8 cellular contexts compared by ENCODE assay signal in genomic region chr7:98521089-98521692, GRCh38.
"Had no signal": no experiment of that assay in that cellular context is flagged by ENCODE, and none has a peak within 500 bp of the region (broad histone marks: within the 10 kb centered on the region; RNA-seq: fewer than 3 reads in every experiment).

No MANE protein-coding gene starts in this region.

- H2AFZ ChIP-seq: GM23248 had no signal

- DNase-seq: GM23248, H9, HCEC 1CT, IMR-90 had no signal

- H3K27ac Mint-ChIP-seq: H9 had no signal

- H3K4me3 ChIP-seq: GM23248, K562 had no signal

- H3K9ac ChIP-seq: GM23248 had no signal

- FAIRE-seq: H1, H54, K562 had no signal

- H3K27ac ChIP-seq: GM23248, HL-60 had no signal

- H3K4me1 Mint-ChIP-seq: H9 had no signal
